20 cellular contexts compared by ENCODE assay signal in the genomic region with DNA sequence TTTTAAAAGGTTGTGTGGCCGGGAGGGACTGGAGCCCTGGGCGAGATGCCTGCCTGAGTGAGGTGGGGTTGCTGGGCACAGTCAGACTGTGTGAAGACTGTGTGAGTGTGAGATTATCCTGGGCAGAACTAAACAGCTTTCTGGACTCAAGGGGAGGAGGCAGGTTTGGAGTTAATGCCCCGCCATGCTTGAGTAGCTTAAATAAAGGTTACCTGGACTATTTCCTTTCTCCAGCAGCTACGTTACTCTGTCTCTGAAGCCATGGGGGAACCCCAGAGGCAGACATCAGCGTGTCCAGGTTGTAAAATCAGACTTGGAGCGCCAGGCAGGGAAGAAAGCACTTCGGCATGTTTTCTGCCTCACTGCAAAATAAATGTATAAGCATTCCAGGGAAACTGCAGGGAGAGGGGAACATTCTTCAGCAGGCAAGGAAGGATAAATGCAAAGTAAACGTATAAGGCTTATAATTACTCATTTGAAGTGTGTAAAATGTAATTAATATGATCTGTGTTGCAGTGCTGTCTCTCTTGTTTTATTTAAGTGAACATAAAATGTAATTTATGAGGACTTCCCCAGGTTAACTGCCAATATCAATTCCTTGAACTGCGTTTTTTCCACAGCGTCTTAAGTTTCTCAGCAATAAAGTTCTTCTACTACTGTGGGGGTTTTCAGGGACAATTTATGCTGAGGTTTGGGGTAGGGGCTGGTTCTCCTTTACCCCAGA.
DNase-seq lines count a peak whose midpoint lies in the region; ATAC-seq and TF ChIP-seq lines count a peak whose summit lies in the region.
"Had no signal": no experiment of that assay in that cellular context is flagged by ENCODE, and none has a peak within 500 bp of the region (broad histone marks: within the 10 kb centered on the region; RNA-seq: fewer than 3 reads in every experiment).

No MANE protein-coding gene starts in this region.

- in situ Hi-C loops in GM13976 (cut with MboI; ENCODE audit: low sequenced_read_pairs, unreplicated experiment), result no loop called here

- H3K27ac Mint-ChIP-seq in activated T-cell treated with anti-CD3 and anti-CD28 coated beads, Interleukin-2, amount 50 U/mL, for 24 hours, result no peak overlapping the region
- H3K27ac Mint-ChIP-seq in brain, result peak overlapping the region; percentile 32 to 94 (median 65)
- H3K27ac Mint-ChIP-seq in naive B cell, result peak overlapping the region; percentile 37 to 98 (median 88)
- H3K27ac Mint-ChIP-seq in type B pancreatic cell, result peak overlapping the region; percentile 40
- H3K27ac Mint-ChIP-seq: activated T-cell treated with anti-CD3 and anti-CD28 coated beads, Interleukin-2, amount 50 U/mL, for 72 hours; endodermal cell had no signal

- H3K4me1 Mint-ChIP-seq in activated T-cell treated with anti-CD3 and anti-CD28 coated beads, Interleukin-2, amount 50 U/mL, for 24 hours (ENCODE audit: low read depth), result peaks cover 54% of the 10 kb centered on the region
- peaks cover 47% of the 10 kb centered on the region for H3K4me1 Mint-ChIP-seq in brain
- peaks cover 46 to 87% (median 84%) of the 10 kb centered on the region in 3 donors for H3K4me1 Mint-ChIP-seq in naive B cell
- peaks cover 30% of the 10 kb centered on the region for H3K4me1 Mint-ChIP-seq in type B pancreatic cell (ENCODE audit: unreplicated experiment)

- H3K36me3 Mint-ChIP-seq in activated T-cell treated with anti-CD3 and anti-CD28 coated beads, Interleukin-2, amount 50 U/mL, for 24 hours (ENCODE audit: low read depth), result peaks cover 9% of the 10 kb centered on the region
- H3K36me3 Mint-ChIP-seq in brain (peaks cover 3% of the 10 kb centered on the region), naive B cell (peaks cover 4 to 7% of the 10 kb centered on the region in 2 donors), type B pancreatic cell (peaks cover 4% of the 10 kb centered on the region)

- ATAC-seq in naive B cell (ENCODE audit: low read depth in 2 of 2), result no peak
- no peak for ATAC-seq in GM19324 (IDR thresholded peaks at IDR 0.05; ENCODE audit: low FRiP score, unreplicated experiment)
- no peak for ATAC-seq in HG03354 (IDR thresholded peaks at IDR 0.05; ENCODE audit: poor library complexity, severe bottlenecking, unreplicated experiment)
- ATAC-seq: activated T-cell treated with anti-CD3 and anti-CD28 coated beads, Interleukin-2, amount 50 U/mL, for 72 hours had no signal

- DNase-seq in activated T-cell treated with anti-CD3 and anti-CD28 coated beads, Interleukin-2, amount 50 U/mL, for 24 hours, result peak; percentile 8
- DNase-seq in activated T-cell treated with anti-CD3 and anti-CD28 coated beads, Interleukin-2, amount 50 U/mL, for 1 hour, result no peak
- DNase-seq in naive B cell (no peak), type B pancreatic cell (ENCODE audit: extremely low spot score, unreplicated experiment) (no peak), GM13976 (ENCODE audit: low spot score) (no peak)
- DNase-seq: ACHN; activated T-cell treated with anti-CD3 and anti-CD28 coated beads, Interleukin-2, amount 50 U/mL, for 72 hours; cerebellar nuclear complex; endodermal cell; foreskin melanocyte; GDM1; H9; MM.1S; NCI-H2081; NK-92 treated with Interleukin-12 subunit alpha and Interleukin-12 subunit beta, amount 100 ng/mL, for 24 hours; stimulated activated CD4-positive, alpha-beta T cell treated with anti-CD3 and anti-CD28 coated beads, Interleukin-4, amount 100 ng/mL, for 24 hours; transverse colon had no signal

- no peaks in the 10 kb centered on the region for H3K9me3 Mint-ChIP-seq in activated T-cell treated with anti-CD3 and anti-CD28 coated beads, Interleukin-2, amount 50 U/mL, for 24 hours
- H3K9me3 Mint-ChIP-seq in brain (peaks cover 0 to 8% (median 3%) of the 10 kb centered on the region in 5 experiments), naive B cell (peaks cover 0 to 2% (median 0%) of the 10 kb centered on the region in 7 donors), type B pancreatic cell (no peaks in the 10 kb centered on the region)
- H3K9me3 Mint-ChIP-seq: activated T-cell treated with anti-CD3 and anti-CD28 coated beads, Interleukin-2, amount 50 U/mL, for 72 hours; endodermal cell; H9 had no signal

- no peak for TF ChIP-seq CTCF in brain (conservative IDR thresholded peaks at IDR 0.05)
- no peak for TF ChIP-seq CTCF in type B pancreatic cell (conservative IDR thresholded peaks at IDR 0.05)
- TF ChIP-seq CTCF in GM13976 (IDR thresholded peaks at IDR 0.05; ENCODE audit: borderline replicate concordance, control extremely low read depth, extremely low read depth, insufficient read depth, missing control alignments), result no peak

- H3K4me3 Mint-ChIP-seq in activated T-cell treated with anti-CD3 and anti-CD28 coated beads, Interleukin-2, amount 50 U/mL, for 24 hours, result no peak overlapping the region
- peak overlapping the region in 3 of 5 experiments; percentile 15 to 56 (median 17) for H3K4me3 Mint-ChIP-seq in brain
- no peak overlapping the region for H3K4me3 Mint-ChIP-seq in naive B cell
- no peak overlapping the region for H3K4me3 Mint-ChIP-seq in type B pancreatic cell
- H3K4me3 Mint-ChIP-seq: activated T-cell treated with anti-CD3 and anti-CD28 coated beads, Interleukin-2, amount 50 U/mL, for 72 hours; endodermal cell; H9 had no signal

- no peaks in the 10 kb centered on the region for H3K27me3 Mint-ChIP-seq in activated T-cell treated with anti-CD3 and anti-CD28 coated beads, Interleukin-2, amount 50 U/mL, for 24 hours
- H3K27me3 Mint-ChIP-seq in brain, result peaks cover 3% of the 10 kb centered on the region
- no peaks in the 10 kb centered on the region for H3K27me3 Mint-ChIP-seq in naive B cell
- no peaks in the 10 kb centered on the region for H3K27me3 Mint-ChIP-seq in type B pancreatic cell

Comparison
In these comparisons a context has a peak if more than half of its experiments do, and no peak if none do; other contexts are left out.
1. H3K4me3 Mint-ChIP-seq: peak in brain (3 of 5); none in activated T-cell treated with anti-CD3 and anti-CD28 coated beads, Interleukin-2, amount 50 U/mL, for 24 hours (single experiment), naive B cell (0 of 8) and type B pancreatic cell (single experiment).